26 cellular contexts compared by ENCODE assay signal in genomic region chr5:116827078-116827477, GRCh38.
DNase-seq lines count a peak whose midpoint lies in the region; ATAC-seq, FAIRE-seq and TF ChIP-seq lines count a peak whose summit lies in the region.
"Had no signal": no experiment of that assay in that cellular context is flagged by ENCODE, and none has a peak within 500 bp of the region (broad histone marks: within the 10 kb centered on the region; RNA-seq: fewer than 3 reads in every experiment).

No MANE protein-coding gene starts in this region.

- no peaks in the 10 kb centered on the region for H3K27me3 Mint-ChIP-seq in WTC11 (ENCODE audit: low read depth)
- H3K27me3 Mint-ChIP-seq: CD4-positive, alpha-beta memory T cell; CD4-positive, CD25-positive, alpha-beta regulatory T cell; CD8-positive, alpha-beta memory T cell had no signal

- POLR2A ChIA-PET in WTC11 (lab: Charles Lee): no interaction called here
- POLR2A ChIA-PET in H1 (lab: Charles Lee; ENCODE audit: partially characterized antibody): no interaction called here

- H3K27ac Mint-ChIP-seq in WTC11: no peak overlapping the region
- H3K27ac Mint-ChIP-seq: CD14-positive monocyte; CD4-positive, alpha-beta memory T cell; CD4-positive, CD25-positive, alpha-beta regulatory T cell; CD8-positive, alpha-beta memory T cell had no signal

- H2BK12ac ChIP-seq in H1 (ENCODE audit: low read depth, low read length): no peak overlapping the region
- H2BK12ac ChIP-seq in trophoblast cell (ENCODE audit: low read length): no peak overlapping the region

- H3K36me3 Mint-ChIP-seq in WTC11: peaks cover 5% of the 10 kb centered on the region
- H3K36me3 Mint-ChIP-seq: CD14-positive monocyte; CD4-positive, alpha-beta memory T cell; CD4-positive, CD25-positive, alpha-beta regulatory T cell; CD8-positive, alpha-beta memory T cell had no signal

- H3K9me3 Mint-ChIP-seq in WTC11: peaks cover 5% of the 10 kb centered on the region; the same call in 1 of the 2 replicates

- H2AK5ac ChIP-seq in H1 (ENCODE audit: low read depth, low read length) (no peak overlapping the region), trophoblast cell (ENCODE audit: low read length) (no peak overlapping the region)

- H2BK120ac ChIP-seq in H1 (replicated peaks; ENCODE audit: low read depth, low read length) (no peak overlapping the region), trophoblast cell (ENCODE audit: insufficient read depth, low read length, poor library complexity) (no peak overlapping the region)

- no peak for TF ChIP-seq CTCF in WTC11 (IDR thresholded peaks at IDR 0.05)
- no peak for TF ChIP-seq CTCF in H1 (IDR thresholded peaks at IDR 0.05; ENCODE audit: control extremely low read depth in 1 of 3, insufficient read depth in 1 of 3, low read depth in 1 of 3, low read length in 3 of 3)
- no peak for TF ChIP-seq CTCF in colonic mucosa (IDR thresholded peaks at IDR 0.05)

- H3K18ac ChIP-seq in H1 (ENCODE audit: extremely low read depth, low read length): no peak overlapping the region
- H3K18ac ChIP-seq in trophoblast cell (ENCODE audit: low read length): no peak overlapping the region

- H3K23me2 ChIP-seq in H1 (ENCODE audit: low read depth, low read length): no peaks in the 10 kb centered on the region

- no peak overlapping the region for H3K14ac ChIP-seq in H1 (ENCODE audit: insufficient read length)
- no peak overlapping the region for H3K14ac ChIP-seq in trophoblast cell (ENCODE audit: low read length)

- H2BK5ac ChIP-seq in H1 (ENCODE audit: low read depth, low read length) (no peak overlapping the region), trophoblast cell (ENCODE audit: low read depth, low read length, poor library complexity) (no peak overlapping the region)

- no peak overlapping the region for H4K12ac ChIP-seq in trophoblast cell (ENCODE audit: low read depth, low read length)

- H3K4me1 ChIP-seq in H1 (replicated peaks in 1 of 4; ENCODE audit: control insufficient read depth in 3 of 4, insufficient read depth in 4 of 4, low read length in 3 of 4) (peaks cover 0 to 17% (median 8%) of the 10 kb centered on the region in 4 experiments; a peak in 4 of 7 replicates), trophoblast cell (ENCODE audit: control insufficient read depth in 1 of 2, insufficient read depth in 2 of 2, low read length in 2 of 2) (peaks cover 4 to 6% of the 10 kb centered on the region in 2 experiments), colonic mucosa (no peaks in the 10 kb centered on the region)
- H3K4me1 ChIP-seq: BE2C, BLaER1 had no signal

- no peak for TF ChIP-seq RAD21 in H1 (IDR thresholded peaks at IDR 0.05 in 1 of 2, conservative IDR thresholded peaks at IDR 0.05 in 1 of 2; ENCODE audit: low read depth in 2 of 2, low read length in 2 of 2)

- H4K20me1 ChIP-seq in H1 (replicated peaks in 1 of 2; ENCODE audit: control insufficient read depth in 1 of 2, insufficient read depth in 2 of 2, low read length in 2 of 2): no peaks in the 10 kb centered on the region
- H4K20me1 ChIP-seq: BLaER1 had no signal

- H3K23ac ChIP-seq in H1 (ENCODE audit: insufficient read length) (no peak overlapping the region), trophoblast cell (ENCODE audit: low read length) (no peak overlapping the region)

- H3K27me3 ChIP-seq in H1 (replicated peaks in 1 of 4; ENCODE audit: control insufficient read depth in 3 of 4, extremely low read depth in 1 of 4, insufficient read depth in 3 of 4, low read length in 3 of 4) (no peaks in the 10 kb centered on the region), trophoblast cell (ENCODE audit: insufficient read depth, low read length) (no peaks in the 10 kb centered on the region), colonic mucosa (no peaks in the 10 kb centered on the region)
- H3K27me3 ChIP-seq: BE2C, BLaER1 had no signal

- no peak overlapping the region for H3K4me2 ChIP-seq in H1 (ENCODE audit: insufficient read depth in 1 of 2, low read depth in 2 of 2, low read length in 2 of 2)
- no peak overlapping the region for H3K4me2 ChIP-seq in trophoblast cell (ENCODE audit: low read length)
- H3K4me2 ChIP-seq: BLaER1 had no signal

- no peak for TF ChIP-seq POLR2A in H1 (IDR thresholded peaks at IDR 0.05; ENCODE audit: control extremely low read depth in 1 of 2, low read depth in 2 of 2, low read length in 2 of 2)

- no peak overlapping the region for H3K4me3 Mint-ChIP-seq in WTC11
- H3K4me3 Mint-ChIP-seq: CD14-positive monocyte; CD4-positive, alpha-beta memory T cell; CD4-positive, CD25-positive, alpha-beta regulatory T cell; CD8-positive, alpha-beta memory T cell had no signal

- DNase-seq in WTC11 (ENCODE audit: low spot score) (no peak), H1 (ENCODE audit: low read depth in 1 of 2, low spot score in 2 of 2) (no peak), trophoblast cell (peak; percentile 88 to 95), OCI-M1 (lab: John Stamatoyannopoulos, UW) (no peak), colonic mucosa (no peak)
- DNase-seq: 8988T; ACHN; BE2C; C1 segment of cervical spinal cord; CD4-positive, alpha-beta memory T cell; CD4-positive, CD25-positive, alpha-beta regulatory T cell; CD8-positive, alpha-beta memory T cell; COR-L47; DMS 273 treated with DMSO at 0.1 percent for 48 hours; DMS153; DMS53; DMS79; DND-41; EL; GDM1 had no signal

- no peak overlapping the region for H2BK20ac ChIP-seq in H1 (ENCODE audit: low read length)

- peaks cover 49% of the 10 kb centered on the region for H3K4me1 Mint-ChIP-seq in WTC11
- H3K4me1 Mint-ChIP-seq: CD14-positive monocyte; CD4-positive, alpha-beta memory T cell; CD4-positive, CD25-positive, alpha-beta regulatory T cell; CD8-positive, alpha-beta memory T cell had no signal

- H4K5ac ChIP-seq in H1 (ENCODE audit: insufficient read length, low read depth, low read length): no peak overlapping the region

- intact Hi-C loops in colonic mucosa (cut with DNase I): no loop called here

- H3K36me3 ChIP-seq in H1 (ENCODE audit: control insufficient read depth in 2 of 4, insufficient read depth in 4 of 4, low read length in 3 of 4) (no peaks in the 10 kb centered on the region), trophoblast cell (ENCODE audit: control insufficient read depth in 1 of 2, insufficient read depth in 2 of 2, low read length in 2 of 2) (no peaks in the 10 kb centered on the region), colonic mucosa (no peaks in the 10 kb centered on the region)
- H3K36me3 ChIP-seq: BE2C, BLaER1 had no signal

- no peak overlapping the region for H3K27ac ChIP-seq in H1 (ENCODE audit: low read depth, low read length)
- H3K27ac ChIP-seq in trophoblast cell (ENCODE audit: low read depth, low read length): no peak overlapping the region
- H3K27ac ChIP-seq in colonic mucosa: no peak overlapping the region
- H3K27ac ChIP-seq: BLaER1 had no signal

- no peak for TF ChIP-seq EP300 in H1 (IDR thresholded peaks at IDR 0.05; ENCODE audit: borderline replicate concordance in 1 of 2, low read depth in 2 of 2, low read length in 2 of 2)

- H3K4me3 ChIP-seq in H1 (ENCODE audit: extremely low read depth in 1 of 4, insufficient read depth in 2 of 4, low read depth in 3 of 4, low read length in 4 of 4) (no peak overlapping the region), trophoblast cell (ENCODE audit: low read depth, low read length) (no peak overlapping the region), colonic mucosa (no peak overlapping the region)
- H3K4me3 ChIP-seq: BLaER1, GM12878 had no signal

- ATAC-seq in WTC11: no peak
- ATAC-seq: GM12878 had no signal

- H3K4ac ChIP-seq in H1 (replicated peaks; ENCODE audit: insufficient read length, low read depth, low read length): no peak overlapping the region
- H3K4ac ChIP-seq in trophoblast cell (ENCODE audit: low read depth, low read length): no peak overlapping the region

- H3K9me3 ChIP-seq in H1 (ENCODE audit: insufficient read depth in 2 of 2, low read depth in 1 of 2, low read length in 1 of 2): no peaks in the 10 kb centered on the region
- H3K9me3 ChIP-seq in trophoblast cell (ENCODE audit: insufficient read depth, low read depth, low read length): no peaks in the 10 kb centered on the region
- no peaks in the 10 kb centered on the region for H3K9me3 ChIP-seq in colonic mucosa
- H3K9me3 ChIP-seq: BE2C, BLaER1 had no signal

- H4K91ac ChIP-seq in H1 (replicated peaks; ENCODE audit: insufficient read length, low read length): no peak overlapping the region
- H4K91ac ChIP-seq in trophoblast cell (ENCODE audit: low read depth, low read length): no peak overlapping the region

- no peaks in the 10 kb centered on the region for H3K79me2 ChIP-seq in H1 (ENCODE audit: control insufficient read depth in 1 of 2, insufficient read depth in 2 of 2, low read length in 2 of 2)
- H3K79me2 ChIP-seq in trophoblast cell (ENCODE audit: control insufficient read depth, insufficient read depth, low read length, poor library complexity): no peaks in the 10 kb centered on the region

- H3K79me1 ChIP-seq in H1 (ENCODE audit: low read depth, low read length) (no peaks in the 10 kb centered on the region), trophoblast cell (ENCODE audit: low read length) (peaks cover 6% of the 10 kb centered on the region)

- no peak overlapping the region for H3K56ac ChIP-seq in H1 (replicated peaks; ENCODE audit: insufficient read length, low read depth, low read length)

- H3K9ac ChIP-seq in H1 (replicated peaks in 1 of 4; ENCODE audit: extremely low read depth in 1 of 4, low read depth in 3 of 4, low read length in 3 of 4) (no peak overlapping the region), trophoblast cell (ENCODE audit: low read length) (no peak overlapping the region), colonic mucosa (ENCODE audit: low read depth in 2 of 2, low read length in 2 of 2) (no peak overlapping the region)
- H3K9ac ChIP-seq: BLaER1 had no signal

- H2AFZ ChIP-seq in H1 (ENCODE audit: low read length) (no peak overlapping the region), trophoblast cell (ENCODE audit: insufficient read depth, low read length, poor library complexity) (no peak overlapping the region)

- no peak for FAIRE-seq in H1 (lab: Jason Lieb, UNC)
- FAIRE-seq: A204.1, GM12878, GM12892, GM18507 had no signal

- no peak overlapping the region for H4K8ac ChIP-seq in H1 (ENCODE audit: extremely low read depth, insufficient read depth, low read length)
- no peak overlapping the region for H4K8ac ChIP-seq in trophoblast cell (ENCODE audit: low read depth, low read length)

- H2BK15ac ChIP-seq in H1 (ENCODE audit: low read length): no peak overlapping the region

- CTCF ChIA-PET in WTC11 (lab: Charles Lee) (no interaction called here), H1 (lab: Charles Lee; ENCODE audit: partially characterized antibody) (interaction anchor here (1.4 kb wide), 1 partner anchor 9 kb away, joined by 5 read pairs; no protein-coding TSS in a partner anchor)

TF ChIP-seq in WTC11, 78 proteins besides CTCF, POLR2A, EP300 and RAD21:
- TF ChIP-seq ZNF317 (CRISPR knock-in tag; IDR thresholded peaks at IDR 0.05; ENCODE audit: borderline replicate concordance, low read depth): no peak
- 0 out of 2 replicates have a peak, but pooled peaks have one; percentile 30 for TF ChIP-seq GTF2I (CRISPR knock-in tag; conservative IDR thresholded peaks at IDR 0.05)

TF ChIP-seq in H1, 55 proteins besides CTCF, POLR2A, EP300 and RAD21:
- TF ChIP-seq KDM1A (IDR thresholded peaks at IDR 0.05; ENCODE audit: borderline replicate concordance, low read length) (peak; percentile 47; the same call in 1 of the 2 replicates), NRF1 (IDR thresholded peaks at IDR 0.05; ENCODE audit: low read depth, low read length) (no peak)

Comparison
In these comparisons a context has a peak if more than half of its experiments do, and no peak if none do; other contexts are left out.
1. DNase-seq: peak in trophoblast cell (2 of 2); none in WTC11 (single experiment), H1 (0 of 2), OCI-M1 (single experiment) and colonic mucosa (single experiment).